ENCODE assay signal across 6 cellular contexts in the genomic region with DNA sequence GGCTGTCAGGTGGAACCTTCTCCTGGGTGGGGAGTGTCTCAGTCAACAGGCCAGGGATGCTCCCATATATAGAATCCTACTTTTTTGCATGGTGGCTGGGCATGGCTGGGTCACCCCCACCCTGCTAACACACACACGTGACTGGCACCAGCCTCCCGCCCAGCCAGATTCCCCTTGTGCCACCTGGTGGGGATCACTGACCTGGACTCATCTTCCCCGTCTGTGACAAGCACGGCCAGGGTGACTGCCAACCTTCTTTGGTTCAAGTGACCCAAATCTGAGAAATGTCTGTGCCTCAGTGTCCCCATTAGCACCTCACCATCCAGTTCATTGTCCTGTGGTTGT. TPM values are rescaled to one million over a fixed set of nuclear protein-coding genes. Genes with fewer than 3 reads are reported as not detected.
A peak's percentile ranks its signal among the peaks of the same experiment; 100 is the strongest.
DNase-seq lines count a peak whose midpoint lies in the region; ATAC-seq and TF ChIP-seq lines count a peak whose summit lies in the region.

No MANE protein-coding gene starts in this region.

- H3K4me1 ChIP-seq in mesenchymal stem cell (ENCODE audit: control insufficient read depth, insufficient read depth, low read depth, low read length), result peaks cover 28% of the 10 kb centered on the region

- WGBS in mesenchymal stem cell, result 71% methylated on average over 4 of the region's 4 CpGs

- H4K91ac ChIP-seq in mesenchymal stem cell (ENCODE audit: low read length), result no peak overlapping the region

- peak overlapping the region; percentile 91 for H3K4me2 ChIP-seq in mesenchymal stem cell (ENCODE audit: low read length, poor library complexity, severe bottlenecking)

- no peaks in the 10 kb centered on the region for H3K9me3 Mint-ChIP-seq in activated T-helper 1 cell treated with anti-CD3 and anti-CD28 coated beads, Interleukin-12 subunit alpha, Interleukin-12 subunit beta, Interleukin-2, Interleukin-4 antibody, amounts not matched to agents 30 ng/mL and 10 ng/mL and 1 ng/mL, durations not matched to agents 14 hours and 24 hours and 36 hours

- H2AK5ac ChIP-seq in mesenchymal stem cell (ENCODE audit: low read length, severe bottlenecking), result no peak overlapping the region

- peaks cover 12% of the 10 kb centered on the region for H3K27me3 Mint-ChIP-seq in activated T-helper 1 cell treated with anti-CD3 and anti-CD28 coated beads, Interleukin-12 subunit alpha, Interleukin-12 subunit beta, Interleukin-2, Interleukin-4 antibody, amounts not matched to agents 30 ng/mL and 10 ng/mL and 1 ng/mL, durations not matched to agents 14 hours and 24 hours and 36 hours (ENCODE audit: insufficient read depth)

- peaks cover 3% of the 10 kb centered on the region for H3K36me3 Mint-ChIP-seq in activated T-helper 1 cell treated with anti-CD3 and anti-CD28 coated beads, Interleukin-12 subunit alpha, Interleukin-12 subunit beta, Interleukin-2, Interleukin-4 antibody, amounts not matched to agents 30 ng/mL and 10 ng/mL and 1 ng/mL, durations not matched to agents 14 hours and 24 hours and 36 hours (ENCODE audit: low read depth)

- H2AFZ ChIP-seq in mesenchymal stem cell (ENCODE audit: low read depth, low read length), result no peak overlapping the region

- peaks cover under 1 to 3% of the 10 kb centered on the region in 2 experiments for H3K27me3 ChIP-seq in mesenchymal stem cell (ENCODE audit: control insufficient read depth in 1 of 2, insufficient read depth in 1 of 2, low read length in 2 of 2)

- peak overlapping the region; percentile 20 to 88 for H3K4ac ChIP-seq in mesenchymal stem cell (ENCODE audit: low read depth in 1 of 2, low read length in 2 of 2)

- H3K4me3 Mint-ChIP-seq in activated T-helper 1 cell treated with anti-CD3 and anti-CD28 coated beads, Interleukin-12 subunit alpha, Interleukin-12 subunit beta, Interleukin-2, Interleukin-4 antibody, amounts not matched to agents 30 ng/mL and 10 ng/mL and 1 ng/mL, durations not matched to agents 14 hours and 24 hours and 36 hours, result peak overlapping the region; percentile 84

- peak overlapping the region in 1 of 2 experiments; percentile 70 for H3K23ac ChIP-seq in mesenchymal stem cell (ENCODE audit: low read length in 2 of 2)

- H3K9ac ChIP-seq in mesenchymal stem cell (ENCODE audit: low read length), result peak overlapping the region; percentile 86

- H3K79me1 ChIP-seq in mesenchymal stem cell (replicated peaks; ENCODE audit: low read length, poor library complexity, severe bottlenecking), result peaks cover 19% of the 10 kb centered on the region

- peak overlapping the region in 1 of 2 experiments; percentile 32 for H3K14ac ChIP-seq in mesenchymal stem cell (ENCODE audit: low read length in 2 of 2)

- H3K4me3 ChIP-seq in HFF-Myc (replicated peaks; ENCODE audit: low read depth, low read length) (peak overlapping the region; percentile 70), mesenchymal stem cell (ENCODE audit: insufficient read depth in 1 of 2, low read depth in 1 of 2, low read length in 2 of 2) (peak overlapping the region; percentile 88 to 89)

- H3K27ac ChIP-seq in mesenchymal stem cell (ENCODE audit: low read length, poor library complexity, severe bottlenecking), result no peak overlapping the region

- intact Hi-C loops in activated T-helper 1 cell treated with anti-CD3 and anti-CD28 coated beads, Interleukin-12 subunit alpha, Interleukin-12 subunit beta, Interleukin-2, Interleukin-4 antibody, amounts not matched to agents 30 ng/mL and 10 ng/mL and 1 ng/mL, durations not matched to agents 14 hours and 24 hours and 36 hours (cut with micrococcal nuclease), result no loop called here

- peaks cover 41% of the 10 kb centered on the region for H3K4me1 Mint-ChIP-seq in activated T-helper 1 cell treated with anti-CD3 and anti-CD28 coated beads, Interleukin-12 subunit alpha, Interleukin-12 subunit beta, Interleukin-2, Interleukin-4 antibody, amounts not matched to agents 30 ng/mL and 10 ng/mL and 1 ng/mL, durations not matched to agents 14 hours and 24 hours and 36 hours (ENCODE audit: low read depth)

- H3K36me3 ChIP-seq in mesenchymal stem cell (ENCODE audit: control insufficient read depth in 1 of 2, insufficient read depth in 2 of 2, low read depth in 1 of 2, low read length in 2 of 2), result peaks cover 4 to 10% of the 10 kb centered on the region in 2 experiments

- DNase-seq in HFF-Myc (ENCODE audit: extremely low read depth, low read depth), result no peak
- DNase-seq in activated T-helper 1 cell treated with anti-CD3 and anti-CD28 coated beads, Interleukin-12 subunit alpha, Interleukin-12 subunit beta, Interleukin-2, Interleukin-4 antibody, amounts not matched to agents 30 ng/mL and 10 ng/mL and 1 ng/mL, durations not matched to agents 14 hours and 24 hours and 36 hours (ENCODE audit: low spot score), result no peak
- DNase-seq in mesenchymal stem cell, result no peak
- no peak for DNase-seq in NCI-H446 (lab: John Stamatoyannopoulos, UW)
- DNase-seq in Ammon's horn (ENCODE audit: low spot score), result no peak

- peak overlapping the region in 1 of 2 experiments; percentile 91 for H3K18ac ChIP-seq in mesenchymal stem cell (ENCODE audit: low read depth in 1 of 2, low read length in 2 of 2)

- no peak overlapping the region for H2BK5ac ChIP-seq in mesenchymal stem cell (ENCODE audit: low read depth, low read length, poor library complexity, severe bottlenecking)

- H2BK12ac ChIP-seq in mesenchymal stem cell (ENCODE audit: low read length in 2 of 2), result peak overlapping the region in 1 of 2 experiments; percentile 88

- ATAC-seq in HG02763 (IDR thresholded peaks at IDR 0.05; ENCODE audit: unreplicated experiment), result no peak

- H2BK120ac ChIP-seq in mesenchymal stem cell (ENCODE audit: low read depth, low read length), result no peak overlapping the region

- no peaks in the 10 kb centered on the region for H3K9me3 ChIP-seq in mesenchymal stem cell (ENCODE audit: control insufficient read depth, low read length)

- no peak overlapping the region for H2BK15ac ChIP-seq in mesenchymal stem cell (ENCODE audit: low read depth, poor library complexity, severe bottlenecking)

- no peak for TF ChIP-seq CTCF in HFF-Myc (IDR thresholded peaks at IDR 0.05; ENCODE audit: low read depth, low read length, missing control alignments)

- peak overlapping the region; percentile 71 for H3K27ac Mint-ChIP-seq in activated T-helper 1 cell treated with anti-CD3 and anti-CD28 coated beads, Interleukin-12 subunit alpha, Interleukin-12 subunit beta, Interleukin-2, Interleukin-4 antibody, amounts not matched to agents 30 ng/mL and 10 ng/mL and 1 ng/mL, durations not matched to agents 14 hours and 24 hours and 36 hours

- H4K8ac ChIP-seq in mesenchymal stem cell (ENCODE audit: low read length), result no peak overlapping the region

RNA-seq across cellular contexts. Expression of a gene that starts 1.0 kb away (rescaled TPM):
- 151 and 180 TPM in 2 replicates for total RNA-seq in activated T-helper 1 cell treated with anti-CD3 and anti-CD28 coated beads, Interleukin-12 subunit alpha, Interleukin-12 subunit beta, Interleukin-2, Interleukin-4 antibody, amounts not matched to agents 30 ng/mL and 10 ng/mL and 1 ng/mL, durations not matched to agents 14 hours and 24 hours and 36 hours
- 75.4 TPM for polyA plus RNA-seq in mesenchymal stem cell (2013, experiment 1 of 2)
- polyA plus RNA-seq in mesenchymal stem cell (2013, experiment 2 of 2), result 74.2 TPM

RNA-seq across cellular contexts. Expression of a gene that starts 15.0 kb away (rescaled TPM):
- 273 and 287 TPM in 2 replicates for total RNA-seq in activated T-helper 1 cell treated with anti-CD3 and anti-CD28 coated beads, Interleukin-12 subunit alpha, Interleukin-12 subunit beta, Interleukin-2, Interleukin-4 antibody, amounts not matched to agents 30 ng/mL and 10 ng/mL and 1 ng/mL, durations not matched to agents 14 hours and 24 hours and 36 hours
- 46.7 TPM for polyA plus RNA-seq in mesenchymal stem cell (2013, experiment 1 of 2)
- 46.1 TPM for polyA plus RNA-seq in mesenchymal stem cell (2013, experiment 2 of 2)

RNA-seq across cellular contexts. Expression of a gene that starts 41.0 kb away (rescaled TPM):
- 0.44 and 0.78 TPM in 2 replicates for total RNA-seq in activated T-helper 1 cell treated with anti-CD3 and anti-CD28 coated beads, Interleukin-12 subunit alpha, Interleukin-12 subunit beta, Interleukin-2, Interleukin-4 antibody, amounts not matched to agents 30 ng/mL and 10 ng/mL and 1 ng/mL, durations not matched to agents 14 hours and 24 hours and 36 hours
- polyA plus RNA-seq in mesenchymal stem cell (2013, experiment 1 of 2), result 1.2 TPM
- polyA plus RNA-seq in mesenchymal stem cell (2013, experiment 2 of 2), result 1.3 TPM

RNA-seq across cellular contexts. Expression of a gene that starts 52.9 kb away (rescaled TPM):
- total RNA-seq in activated T-helper 1 cell treated with anti-CD3 and anti-CD28 coated beads, Interleukin-12 subunit alpha, Interleukin-12 subunit beta, Interleukin-2, Interleukin-4 antibody, amounts not matched to agents 30 ng/mL and 10 ng/mL and 1 ng/mL, durations not matched to agents 14 hours and 24 hours and 36 hours, result 219 and 226 TPM in 2 replicates
- 48.9 TPM for polyA plus RNA-seq in mesenchymal stem cell (2013, experiment 1 of 2)
- 49.7 TPM for polyA plus RNA-seq in mesenchymal stem cell (2013, experiment 2 of 2)
